Comparison of ENCODE assay signal across 2 cellular contexts in genomic region chr15:90233701-90234518, GRCh38.
TF ChIP-seq lines count a peak whose summit lies in the region.

TSS of gene CIB1 (minus strand) at chr15:90233941. CDS start at chr15:90233885, 56 bp downstream.
TSS of gene GDPGP1 (plus strand) at chr15:90234209. CDS start at chr15:90240909, 6,700 bp downstream.

TF ChIP-seq in IMR-90, 13 proteins besides CTCF, POLR2A, EP300 and RAD21:
- TF ChIP-seq MAZ (IDR thresholded peaks at IDR 0.05; ENCODE audit: borderline replicate concordance, low read depth, low read length) (peak; percentile 98), MAFK (IDR thresholded peaks at IDR 0.05; ENCODE audit: low read depth, low read length) (no peak), RFX5 (IDR thresholded peaks at IDR 0.05; ENCODE audit: low read depth, low read length) (no peak), FOS (IDR thresholded peaks at IDR 0.05; ENCODE audit: low read depth, low read length) (peak; percentile 47; the same call in 1 of the 2 replicates), RCOR1 (IDR thresholded peaks at IDR 0.05; ENCODE audit: insufficient replicate concordance, low read length) (no peak), BHLHE40 (IDR thresholded peaks at IDR 0.05; ENCODE audit: low read depth, low read length) (no peak), MXI1 (IDR thresholded peaks at IDR 0.05; ENCODE audit: borderline replicate concordance, low read depth, low read length) (peak; percentile 19; the same call in 1 of the 2 replicates)

TF ChIP-seq in endothelial cell of umbilical vein, 7 proteins besides CTCF, POLR2A, EP300 and RAD21:
- TF ChIP-seq FOS (IDR thresholded peaks at IDR 0.05; ENCODE audit: borderline replicate concordance, insufficient read depth, low read length) (peak; percentile 41), POLR2AphosphoS5 (IDR thresholded peaks at IDR 0.05; ENCODE audit: insufficient read depth, low read depth, low read length) (no peak), EZH2 (IDR thresholded peaks at IDR 0.05; ENCODE audit: borderline replicate concordance, low read depth, low read length, severe bottlenecking) (no peak), GATA2 (IDR thresholded peaks at IDR 0.05; ENCODE audit: insufficient read depth, insufficient read length, low read depth, low read length) (peak; percentile 69), JUN (IDR thresholded peaks at IDR 0.05; ENCODE audit: borderline replicate concordance, insufficient read depth, insufficient read length, low read depth) (no peak), MYC (IDR thresholded peaks at IDR 0.05; ENCODE audit: low read depth, low read length) (no peak)
